ENCODE assay signal across 10 cellular contexts in genomic region chr2:161208527-161209139, GRCh38. TPM values are rescaled to one million over a fixed set of nuclear protein-coding genes. Genes with fewer than 3 reads are reported as not detected.
DNase-seq lines count a peak whose midpoint lies in the region; ATAC-seq and TF ChIP-seq lines count a peak whose summit lies in the region.
"Had no signal": no experiment of that assay in that cellular context is flagged by ENCODE, and none has a peak within 500 bp of the region (broad histone marks: within the 10 kb centered on the region; RNA-seq: fewer than 3 reads in every experiment).

No MANE protein-coding gene starts in this region.

- peak; percentile 78 for DNase-seq in DMS53 (lab: John Stamatoyannopoulos, UW)
- peak; percentile 42 for DNase-seq in astrocyte of the hippocampus (ENCODE audit: low read depth, low spot score)
- peak; percentile 75 to 80 for DNase-seq in lung microvascular endothelial cell (ENCODE audit: low read depth in 2 of 2)
- DNase-seq in naive thymus-derived CD8-positive, alpha-beta T cell = no peak
- DNase-seq in prostate gland (ENCODE audit: low spot score) = no peak
- no peak for DNase-seq in hippocampal formation (lab: John Stamatoyannopoulos, UW)
- no peak for DNase-seq in activated CD8-positive, alpha-beta memory T cell treated with anti-CD3 and anti-CD28 coated beads, Interleukin-2, amount 50 U/mL, for 48 hours
- DNase-seq: immature natural killer cell had no signal

- intact Hi-C loops in prostate gland (cut with DNase I) = no loop called here

- H3K36me3 ChIP-seq in prostate gland = peaks cover 0 to 3% of the 10 kb centered on the region in 2 donors

- H3K27ac Mint-ChIP-seq in naive thymus-derived CD8-positive, alpha-beta T cell = no peak overlapping the region
- H3K27ac Mint-ChIP-seq: activated naive CD4-positive, alpha-beta T cell treated with anti-CD3 and anti-CD28 coated beads, Interleukin-2, amount 50 U/mL, for 24 hours had no signal

- no peaks in the 10 kb centered on the region for H3K9me3 Mint-ChIP-seq in naive thymus-derived CD8-positive, alpha-beta T cell
- H3K9me3 Mint-ChIP-seq: activated naive CD4-positive, alpha-beta T cell treated with anti-CD3 and anti-CD28 coated beads, Interleukin-2, amount 50 U/mL, for 24 hours; immature natural killer cell had no signal

- ATAC-seq in HG02885 (IDR thresholded peaks at IDR 0.05; ENCODE audit: poor library complexity, unreplicated experiment) = peak; percentile 57
- ATAC-seq in naive thymus-derived CD8-positive, alpha-beta T cell = no peak

- peaks cover 7 to 61% (median 15%) of the 10 kb centered on the region in 3 donors for H3K36me3 Mint-ChIP-seq in naive thymus-derived CD8-positive, alpha-beta T cell

- no peak for TF ChIP-seq CTCF in prostate gland (IDR thresholded peaks at IDR 0.05)

- H3K27me3 ChIP-seq in prostate gland (replicated peaks; ENCODE audit: insufficient read depth) = no peaks in the 10 kb centered on the region

- H3K4me3 ChIP-seq in prostate gland = no peak overlapping the region

- peaks cover 0 to 1% (median 0%) of the 10 kb centered on the region in 4 donors for H3K4me1 Mint-ChIP-seq in naive thymus-derived CD8-positive, alpha-beta T cell
- H3K4me1 Mint-ChIP-seq: activated naive CD4-positive, alpha-beta T cell treated with anti-CD3 and anti-CD28 coated beads, Interleukin-2, amount 50 U/mL, for 24 hours; immature natural killer cell had no signal

- no peaks in the 10 kb centered on the region for H3K4me1 ChIP-seq in prostate gland (replicated peaks)

- H3K27me3 Mint-ChIP-seq in naive thymus-derived CD8-positive, alpha-beta T cell = no peaks in the 10 kb centered on the region
- H3K27me3 Mint-ChIP-seq: activated naive CD4-positive, alpha-beta T cell treated with anti-CD3 and anti-CD28 coated beads, Interleukin-2, amount 50 U/mL, for 24 hours had no signal

- H3K9me3 ChIP-seq in prostate gland = no peaks in the 10 kb centered on the region

- H3K4me3 Mint-ChIP-seq in naive thymus-derived CD8-positive, alpha-beta T cell = no peak overlapping the region
- H3K4me3 Mint-ChIP-seq: activated naive CD4-positive, alpha-beta T cell treated with anti-CD3 and anti-CD28 coated beads, Interleukin-2, amount 50 U/mL, for 24 hours; immature natural killer cell had no signal

- no peak for TF ChIP-seq POLR2A in prostate gland (IDR thresholded peaks at IDR 0.05)

- WGBS in prostate gland = 88% methylated on average over 4 of the region's 4 CpGs

- POLR2A ChIA-PET in naive thymus-derived CD8-positive, alpha-beta T cell (lab: Charles Lee) = no interaction called here

- H3K27ac ChIP-seq in prostate gland = no peak overlapping the region

RNA-seq across cellular contexts. Expression of gene TANK, which starts 48.4 kb away (rescaled TPM):
- 60.1 and 63.1 TPM in 2 replicates for total RNA-seq in lung microvascular endothelial cell
- total RNA-seq in naive thymus-derived CD8-positive, alpha-beta T cell = 10 to 100 TPM; 59.5 to 65.8 TPM
- 10 to 100 TPM; 32.7 to 43.8 (median 34.7) TPM for polyA plus RNA-seq in naive thymus-derived CD8-positive, alpha-beta T cell
- 10 to 100 TPM; 50.4 to 51.0 TPM for total RNA-seq in prostate gland

Comparison
In these comparisons a context has a peak if more than half of its experiments do, and no peak if none do; other contexts are left out.
1. DNase-seq: peak in DMS53 (single experiment), astrocyte of the hippocampus (single experiment) and lung microvascular endothelial cell (2 of 2); none in naive thymus-derived CD8-positive, alpha-beta T cell (0 of 10), prostate gland (single experiment), hippocampal formation (0 of 2) and activated CD8-positive, alpha-beta memory T cell treated with anti-CD3 and anti-CD28 coated beads, Interleukin-2, amount 50 U/mL, for 48 hours (single experiment).